Comparison of ENCODE assay signal across 8 cellular contexts in genomic region chr13:51814825-51815650, GRCh38. TPM values are rescaled to one million over a fixed set of nuclear protein-coding genes. Genes with fewer than 3 reads are reported as not detected.
A peak's percentile ranks its signal among the peaks of the same experiment; 100 is the strongest.
DNase-seq lines count a peak whose midpoint lies in the region; ATAC-seq lines count a peak whose summit lies in the region.

No MANE protein-coding gene starts in this region.

- POLR2A ChIA-PET in activated CD4-positive, alpha-beta memory T cell treated with anti-CD3 and anti-CD28 coated beads for 36 hours (lab: Charles Lee), result interaction anchor here (1.1 to 3.0 kb wide), 3 partner anchors 10 to 23 kb away, joined by 3 to 13 read pairs (median 8); no protein-coding TSS in a partner anchor

- peaks cover 67% of the 10 kb centered on the region for H3K4me1 Mint-ChIP-seq in activated CD4-positive, alpha-beta memory T cell treated with anti-CD3 and anti-CD28 coated beads for 36 hours (ENCODE audit: low read depth)

- H3K4me1 ChIP-seq in endocrine pancreas (ENCODE audit: control insufficient read depth, insufficient read depth, low read length), result no peaks in the 10 kb centered on the region
- H3K4me1 ChIP-seq in mucosa of rectum (ENCODE audit: control insufficient read depth in 2 of 2, insufficient read depth in 2 of 2, low read length in 2 of 2), result peaks cover 4 to 14% of the 10 kb centered on the region in 2 donors

- no peaks in the 10 kb centered on the region for H3K36me3 Mint-ChIP-seq in activated CD4-positive, alpha-beta memory T cell treated with anti-CD3 and anti-CD28 coated beads for 36 hours

- ATAC-seq in HG03175 (IDR thresholded peaks at IDR 0.05; ENCODE audit: unreplicated experiment), result peak; percentile 90

- peak overlapping the region; percentile 48 for H3K4me3 Mint-ChIP-seq in activated CD4-positive, alpha-beta memory T cell treated with anti-CD3 and anti-CD28 coated beads for 36 hours

- peak overlapping the region; percentile 66 for H3K27ac Mint-ChIP-seq in activated CD4-positive, alpha-beta memory T cell treated with anti-CD3 and anti-CD28 coated beads for 36 hours

- H3K4me3 ChIP-seq in endocrine pancreas (ENCODE audit: control insufficient read depth, insufficient read depth, low read length) (peak overlapping the region; percentile 54), mucosa of rectum (ENCODE audit: low read length in 2 of 2) (peak overlapping the region; percentile 38 to 65)

- H3K9me3 Mint-ChIP-seq in activated CD4-positive, alpha-beta memory T cell treated with anti-CD3 and anti-CD28 coated beads for 36 hours, result no peaks in the 10 kb centered on the region

- H3K36me3 ChIP-seq in endocrine pancreas (ENCODE audit: control insufficient read depth, insufficient read depth, low read length) (no peaks in the 10 kb centered on the region), mucosa of rectum (ENCODE audit: control insufficient read depth in 2 of 2, insufficient read depth in 2 of 2, low read length in 2 of 2) (no peaks in the 10 kb centered on the region)

- peak; percentile 87 for DNase-seq in COLO668 (lab: John Stamatoyannopoulos, UW; ENCODE audit: unreplicated experiment)
- DNase-seq in GM19238 (ENCODE audit: insufficient read length, low spot score), result peak; percentile 63
- DNase-seq in NCI-H526 (lab: John Stamatoyannopoulos, UW), result peak; percentile 53 to 84
- peak; percentile 88 for DNase-seq in activated CD4-positive, alpha-beta memory T cell treated with anti-CD3 and anti-CD28 coated beads for 36 hours
- DNase-seq in stimulated activated naive CD4-positive, alpha-beta T cell (lab: John Stamatoyannopoulos, UW), result peak; percentile 49 to 78 (median 64)

- no peak overlapping the region for H3K27ac ChIP-seq in mucosa of rectum (ENCODE audit: low read depth in 2 of 2, low read length in 2 of 2)

- intact Hi-C loops in activated CD4-positive, alpha-beta memory T cell treated with anti-CD3 and anti-CD28 coated beads for 36 hours (cut with micrococcal nuclease), result loop anchor here (1.0 to 2.0 kb wide), 4 partner anchors 10 to 312 kb away; no protein-coding TSS in a partner anchor

- H3K9me3 ChIP-seq in endocrine pancreas (ENCODE audit: control insufficient read depth, low read length), result no peaks in the 10 kb centered on the region
- H3K9me3 ChIP-seq in mucosa of rectum (ENCODE audit: control insufficient read depth in 2 of 2, low read length in 2 of 2), result no peaks in the 10 kb centered on the region

- no peaks in the 10 kb centered on the region for H3K27me3 ChIP-seq in endocrine pancreas (ENCODE audit: control insufficient read depth, insufficient read depth, low read length)
- peaks cover 0 to 3% of the 10 kb centered on the region in 2 donors for H3K27me3 ChIP-seq in mucosa of rectum (ENCODE audit: control insufficient read depth in 2 of 2, insufficient read depth in 2 of 2, low read length in 2 of 2)

- CTCF ChIA-PET in activated CD4-positive, alpha-beta memory T cell treated with anti-CD3 and anti-CD28 coated beads for 36 hours (lab: Charles Lee), result interaction anchor here (0.6 to 7.3 kb wide), 35 partner anchors 9 to 532 kb away, joined by 3 to 158 read pairs (median 4); partner anchors contain the start of genes NEK5 and TMEM272

- H3K9ac ChIP-seq in endocrine pancreas (ENCODE audit: control insufficient read depth, insufficient read depth, low read length) (peak overlapping the region; percentile 12), mucosa of rectum (ENCODE audit: low read depth in 1 of 2, low read length in 2 of 2) (peak overlapping the region; percentile 2 to 65)

- no peaks in the 10 kb centered on the region for H3K27me3 Mint-ChIP-seq in activated CD4-positive, alpha-beta memory T cell treated with anti-CD3 and anti-CD28 coated beads for 36 hours

RNA-seq across cellular contexts. Expression of gene DHRS12, which starts 11.1 kb away (rescaled TPM):
- total RNA-seq in activated CD4-positive, alpha-beta memory T cell treated with anti-CD3 and anti-CD28 coated beads for 36 hours, result 1 to 10 TPM; 6.7 to 7.0 TPM

RNA-seq across cellular contexts. Expression of gene TMEM272, which starts 29.9 kb away (rescaled TPM):
- total RNA-seq in activated CD4-positive, alpha-beta memory T cell treated with anti-CD3 and anti-CD28 coated beads for 36 hours, result under 1 TPM; 0.10 to 0.31 TPM

RNA-seq across cellular contexts. Expression of gene CCDC70, which starts 46.7 kb away (rescaled TPM):
- total RNA-seq in activated CD4-positive, alpha-beta memory T cell treated with anti-CD3 and anti-CD28 coated beads for 36 hours, result not detected
